2 cellular contexts compared by ENCODE assay signal in the genomic region with DNA sequence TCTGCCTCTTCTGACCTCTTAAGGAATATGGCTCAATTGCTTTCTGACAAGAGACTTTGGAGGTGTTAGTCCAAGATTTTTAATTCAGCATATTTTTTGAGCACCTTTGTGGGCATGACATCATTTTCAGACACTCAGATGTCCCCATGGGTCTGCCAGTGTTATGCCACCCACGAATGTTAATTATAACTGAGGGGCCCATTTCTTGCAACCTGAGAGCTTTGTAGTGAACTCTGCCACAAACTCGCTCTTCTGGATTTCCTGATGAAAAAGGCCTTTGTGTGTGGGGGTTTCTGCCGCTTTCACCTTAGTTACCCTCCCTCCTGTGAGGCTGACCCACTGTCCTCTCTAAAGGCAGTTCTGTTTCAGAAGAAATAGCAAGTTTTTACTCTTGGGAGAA.
TF ChIP-seq lines count a peak whose summit lies in the region.

No MANE protein-coding gene starts in this region.

TF ChIP-seq in GM23338, 12 proteins besides CTCF, POLR2A, EP300 and RAD21:
- no peak; the same call in 1 of the 2 replicates for TF ChIP-seq POLR2AphosphoS5 (IDR thresholded peaks at IDR 0.05; ENCODE audit: low read depth)
- no peak for TF ChIP-seq ZNF331 (CRISPR knock-in tag; IDR thresholded peaks at IDR 0.05; ENCODE audit: low read depth)

TF ChIP-seq in GM12878, 131 proteins besides CTCF, POLR2A, EP300 and RAD21:
- TF ChIP-seq MEF2B (IDR thresholded peaks at IDR 0.05; ENCODE audit: partially characterized antibody, poor library complexity, severe bottlenecking), result peak; percentile 26
- no peak for TF ChIP-seq ZNF207 (IDR thresholded peaks at IDR 0.05; ENCODE audit: borderline replicate concordance)
- peak in 1 of 2 experiments; percentile 15; a peak in 2 of 4 replicates for TF ChIP-seq IKZF2 (IDR thresholded peaks at IDR 0.05)
- TF ChIP-seq DPF2 (IDR thresholded peaks at IDR 0.05), result peak; percentile 22; the same call in 1 of the 2 replicates
- TF ChIP-seq ATF7 (IDR thresholded peaks at IDR 0.05; ENCODE audit: low read depth), result peak; percentile 78
- TF ChIP-seq MTA2 (IDR thresholded peaks at IDR 0.05; ENCODE audit: low read depth), result peak; percentile 24; the same call in 1 of the 2 replicates
- TF ChIP-seq NFXL1 (IDR thresholded peaks at IDR 0.05; ENCODE audit: borderline replicate concordance), result no peak
- peak; percentile 54 for TF ChIP-seq NR2F1 (conservative IDR thresholded peaks at IDR 0.05)
